ENCODE assay signal across 8 cellular contexts in genomic region chr12:105384220-105384619, GRCh38.
"Had no signal": no experiment of that assay in that cellular context is flagged by ENCODE, and none has a peak within 500 bp of the region (broad histone marks: within the 10 kb centered on the region; RNA-seq: fewer than 3 reads in every experiment).

No MANE protein-coding gene starts in this region.

- H3K4me3 ChIP-seq: HAP-1, K562 had no signal

- H3K36me3 ChIP-seq: HAP-1 had no signal

- H3K9me3 ChIP-seq: HAP-1 had no signal

- H3K27ac ChIP-seq: HL-60 had no signal

- DNase-seq: GOT3, H7, KG1 had no signal

- ATAC-seq: HCT116, HepG2, K562 had no signal
